10 cellular contexts compared by ENCODE assay signal in the genomic region with DNA sequence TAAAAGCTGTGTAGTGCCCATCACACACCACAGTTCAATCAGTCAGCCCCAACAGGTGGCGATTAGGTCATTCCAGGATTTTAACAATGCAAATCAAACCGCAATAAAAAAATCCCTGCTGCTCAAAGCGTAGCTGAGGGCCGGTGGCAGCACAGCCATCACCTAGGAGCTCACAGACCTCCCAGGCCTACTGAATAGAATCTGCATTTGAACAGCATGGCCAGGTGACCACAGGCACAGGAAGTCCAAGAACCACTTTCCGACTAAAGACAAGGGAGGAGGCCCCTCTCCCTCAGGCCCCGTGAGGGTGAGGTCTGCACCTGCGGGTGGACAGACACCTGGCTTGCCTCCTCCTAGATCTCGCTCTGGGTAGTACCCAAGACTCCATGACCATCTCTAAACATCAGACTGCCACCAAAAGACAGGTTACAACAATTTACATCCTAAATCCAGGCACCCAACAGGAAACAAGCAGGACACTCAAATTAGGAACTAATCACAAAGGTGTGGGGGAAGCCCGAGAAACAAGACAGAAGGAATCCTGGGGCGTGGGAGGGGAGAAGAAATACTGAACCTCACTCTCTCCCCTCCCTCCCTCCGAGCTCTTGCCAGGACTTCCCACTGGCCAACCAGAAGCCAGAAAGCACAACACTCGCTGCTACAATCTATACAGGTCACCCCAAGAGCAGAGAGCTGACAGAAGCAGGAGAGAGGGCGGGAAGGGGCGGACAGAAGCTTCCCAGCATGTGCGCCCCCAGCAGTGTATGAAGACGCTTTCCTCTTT. TPM values are rescaled to one million over a fixed set of nuclear protein-coding genes. Genes with fewer than 3 reads are reported as not detected.
DNase-seq lines count a peak whose midpoint lies in the region; ATAC-seq, FAIRE-seq and TF ChIP-seq lines count a peak whose summit lies in the region.
"Had no signal": no experiment of that assay in that cellular context is flagged by ENCODE, and none has a peak within 500 bp of the region (broad histone marks: within the 10 kb centered on the region; RNA-seq: fewer than 3 reads in every experiment).

No MANE protein-coding gene starts in this region.

- no peaks in the 10 kb centered on the region for H4K20me1 ChIP-seq in GM12878 (ENCODE audit: control insufficient read depth, insufficient read depth)

- no peak overlapping the region for H2AFZ ChIP-seq in GM12878 (ENCODE audit: control insufficient read depth, low read depth, low read length)

- no TSS peak for BruUV-seq in GM12878 (replicated peaks; lab: Mats Ljungman, UMichigan)

- peaks cover 4% of the 10 kb centered on the region for H3K79me2 ChIP-seq in GM12878 (ENCODE audit: control insufficient read depth, insufficient read depth, low read length)

- no peak for TF ChIP-seq RAD21 in GM12878 (IDR thresholded peaks at IDR 0.05; ENCODE audit: insufficient read depth, low read depth, low read length)

- WGBS in GM12878 (ENCODE audit: insufficient coverage, insufficient replicate concordance, low lambda C conversion rate, missing lambda C conversion rate): 35% methylated on average over 16 of the region's 16 CpGs

- H3K4me1 ChIP-seq in GM12878 (ENCODE audit: control insufficient read depth, insufficient read depth, low read length) (peaks cover 37% of the 10 kb centered on the region), rectal smooth muscle tissue (ENCODE audit: control insufficient read depth, insufficient read depth, low read length) (peaks cover 5% of the 10 kb centered on the region)

- CTCF ChIA-PET in GM12878 (lab: Yijun Ruan, JAX): interaction anchor here (0.9 to 1.2 kb wide), 5 partner anchors 8 to 115 kb away, joined by 3 to 5 read pairs (median 4); no protein-coding TSS in a partner anchor

- H3K9ac ChIP-seq in GM12878 (ENCODE audit: control insufficient read depth, insufficient read depth, low read length) (no peak overlapping the region), rectal smooth muscle tissue (ENCODE audit: low read length) (no peak overlapping the region)

- RAD21 ChIA-PET in GM12878 (lab: Charles Lee; ENCODE audit: unreplicated experiment): interaction anchor here (0.7 to 1.3 kb wide), 6 partner anchors 40 to 136 kb away, joined by 3 to 5 read pairs (median 3); no protein-coding TSS in a partner anchor

- POLR2A ChIA-PET in GM12878 (lab: Charles Lee): interaction anchor here (0.5 to 1.9 kb wide), 7 partner anchors 9 to 115 kb away, joined by 3 to 8 read pairs (median 3); no protein-coding TSS in a partner anchor

- H3K4me2 ChIP-seq in GM12878 (ENCODE audit: control insufficient read depth, insufficient read depth): peak overlapping the region; percentile 23; the same call in 1 of the 2 replicates

- intact Hi-C loops in GM12878 (cut with micrococcal nuclease; ENCODE audit: unreplicated experiment): loop anchor here (5.0 kb wide), 1 partner anchor 68 kb away; no protein-coding TSS in a partner anchor

- ATAC-seq in GM19023 (IDR thresholded peaks at IDR 0.05; ENCODE audit: unreplicated experiment) (peak; percentile 58), HG02970 (IDR thresholded peaks at IDR 0.05; ENCODE audit: low FRiP score, unreplicated experiment) (peak; percentile 46), GM12878 (peak; percentile 67), GM18517 (IDR thresholded peaks at IDR 0.05; ENCODE audit: unreplicated experiment) (no peak), GM21390 (IDR thresholded peaks at IDR 0.05; ENCODE audit: unreplicated experiment) (no peak)
- ATAC-seq: left lung had no signal

- H3K36me3 ChIP-seq in GM12878 (ENCODE audit: control insufficient read depth in 2 of 2, insufficient read depth in 2 of 2, low read length in 1 of 2) (no peaks in the 10 kb centered on the region), rectal smooth muscle tissue (ENCODE audit: control insufficient read depth, insufficient read depth, low read length) (no peaks in the 10 kb centered on the region)
- H3K36me3 ChIP-seq: left lung had no signal

- no peak for TF ChIP-seq POLR2A in GM12878 (IDR thresholded peaks at IDR 0.05; ENCODE audit: low read depth, low read length)

- in situ Hi-C loops in GM12878 (cut with MboI): no loop called here

- TF ChIP-seq CTCF in GM12878 (IDR thresholded peaks at IDR 0.05 in 2 of 3, conservative IDR thresholded peaks at IDR 0.05 in 1 of 3; ENCODE audit: control insufficient read depth in 2 of 3, extremely low read depth in 1 of 3, insufficient read depth in 1 of 3, low read depth in 3 of 3, low read length in 3 of 3): no peak

- H3K27me3 ChIP-seq in GM12878 (replicated peaks in 1 of 2; ENCODE audit: control insufficient read depth in 2 of 2, insufficient read depth in 2 of 2, low read length in 1 of 2) (no peaks in the 10 kb centered on the region), rectal smooth muscle tissue (ENCODE audit: control insufficient read depth, insufficient read depth, low read length) (no peaks in the 10 kb centered on the region)
- H3K27me3 ChIP-seq: left lung had no signal

- SMC1A ChIA-PET in GM12878 (lab: Charles Lee; ENCODE audit: uncharacterized antibody, unreplicated experiment): interaction anchor here (0.6 to 2.4 kb wide), 11 partner anchors 11 to 114 kb away, joined by 3 to 8 read pairs (median 3); no protein-coding TSS in a partner anchor

- H3K9me3 ChIP-seq in GM12878 (replicated peaks; ENCODE audit: control insufficient read depth, insufficient read depth, low read length): no peaks in the 10 kb centered on the region
- H3K9me3 ChIP-seq: left lung had no signal

- no peak overlapping the region for H3K4me3 ChIP-seq in GM12878
- no peak overlapping the region for H3K4me3 ChIP-seq in rectal smooth muscle tissue (ENCODE audit: low read length)
- H3K4me3 ChIP-seq: left lung had no signal

- peak; percentile 27 for FAIRE-seq in GM12878 (lab: Jason Lieb, UNC)
- no peak for FAIRE-seq in RCC 7860 (lab: Jason Lieb, UNC)
- FAIRE-seq: colon had no signal

- peak; percentile 49 for DNase-seq in GM12878 (ENCODE audit: low read depth, low spot score)
- DNase-seq in activated naive CD4-positive, alpha-beta T cell treated with Interleukin-2 at 50 U/mL for 16 hours: no peak
- no peak for DNase-seq in RCC 7860 (ENCODE audit: low spot score)
- DNase-seq: left lung had no signal

- H3K27ac ChIP-seq in GM12878 (ENCODE audit: control insufficient read depth, insufficient read depth) (no peak overlapping the region), rectal smooth muscle tissue (ENCODE audit: low read depth, low read length) (peak overlapping the region; percentile 46)

- no peak for TF ChIP-seq EP300 in GM12878 (IDR thresholded peaks at IDR 0.05; ENCODE audit: borderline replicate concordance in 1 of 2, control insufficient read depth in 1 of 2, low read depth in 2 of 2, low read length in 2 of 2)

TF ChIP-seq in GM12878, 131 proteins besides CTCF, POLR2A, EP300 and RAD21 (continues in another document):
- no peak for TF ChIP-seq NR2C2 (IDR thresholded peaks at IDR 0.05; ENCODE audit: borderline replicate concordance, control insufficient read depth, insufficient read length, low read depth)
- TF ChIP-seq TCF3 (IDR thresholded peaks at IDR 0.05; ENCODE audit: borderline replicate concordance, insufficient read depth, low read depth, low read length): peak; percentile 61; the same call in 1 of the 2 replicates
- TF ChIP-seq MEF2B (IDR thresholded peaks at IDR 0.05; ENCODE audit: partially characterized antibody, poor library complexity, severe bottlenecking): no peak
- TF ChIP-seq, protein P1, sequence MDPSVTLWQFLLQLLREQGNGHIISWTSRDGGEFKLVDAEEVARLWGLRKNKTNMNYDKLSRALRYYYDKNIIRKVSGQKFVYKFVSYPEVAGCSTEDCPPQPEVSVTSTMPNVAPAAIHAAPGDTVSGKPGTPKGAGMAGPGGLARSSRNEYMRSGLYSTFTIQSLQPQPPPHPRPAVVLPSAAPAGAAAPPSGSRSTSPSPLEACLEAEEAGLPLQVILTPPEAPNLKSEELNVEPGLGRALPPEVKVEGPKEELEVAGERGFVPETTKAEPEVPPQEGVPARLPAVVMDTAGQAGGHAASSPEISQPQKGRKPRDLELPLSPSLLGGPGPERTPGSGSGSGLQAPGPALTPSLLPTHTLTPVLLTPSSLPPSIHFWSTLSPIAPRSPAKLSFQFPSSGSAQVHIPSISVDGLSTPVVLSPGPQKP (IDR thresholded peaks at IDR 0.05; ENCODE audit: low read depth, low read length): no peak
- TF ChIP-seq, protein P2, sequence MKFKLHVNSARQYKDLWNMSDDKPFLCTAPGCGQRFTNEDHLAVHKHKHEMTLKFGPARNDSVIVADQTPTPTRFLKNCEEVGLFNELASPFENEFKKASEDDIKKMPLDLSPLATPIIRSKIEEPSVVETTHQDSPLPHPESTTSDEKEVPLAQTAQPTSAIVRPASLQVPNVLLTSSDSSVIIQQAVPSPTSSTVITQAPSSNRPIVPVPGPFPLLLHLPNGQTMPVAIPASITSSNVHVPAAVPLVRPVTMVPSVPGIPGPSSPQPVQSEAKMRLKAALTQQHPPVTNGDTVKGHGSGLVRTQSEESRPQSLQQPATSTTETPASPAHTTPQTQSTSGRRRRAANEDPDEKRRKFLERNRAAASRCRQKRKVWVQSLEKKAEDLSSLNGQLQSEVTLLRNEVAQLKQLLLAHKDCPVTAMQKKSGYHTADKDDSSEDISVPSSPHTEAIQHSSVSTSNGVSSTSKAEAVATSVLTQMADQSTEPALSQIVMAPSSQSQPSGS (IDR thresholded peaks at IDR 0.05; ENCODE audit: low read length): peak; percentile 78
- TF ChIP-seq RBBP5 (conservative IDR thresholded peaks at IDR 0.05): no peak
- TF ChIP-seq IKZF2 (IDR thresholded peaks at IDR 0.05): peak; percentile 27 to 42; a peak in 2 of 4 replicates
- peak; percentile 56 for TF ChIP-seq JUNB (IDR thresholded peaks at IDR 0.05)
- 0 out of 2 replicates have a peak, but pooled peaks have one; percentile 27 for TF ChIP-seq GATAD2B (conservative IDR thresholded peaks at IDR 0.05; ENCODE audit: low read depth)
- TF ChIP-seq ZNF217 (IDR thresholded peaks at IDR 0.05): no peak

RNA-seq across cellular contexts. Expression of a gene that starts 19.2 kb away (rescaled TPM):
- 23.6 and 23.7 TPM in 2 replicates for total RNA-seq in GM12878 (2013; cell fraction: nucleolus; rRNA removed)
- total RNA-seq in GM12878 (2014; rRNA removed): 8.0 and 8.6 TPM in 2 replicates
- total RNA-seq in GM12878 (2014; rRNA removed; fragmentation: Illumina TruSeq; extraction: Trizol): 15.5 and 16.6 TPM in 2 replicates
- 42.1 and 42.8 TPM in 2 replicates for total RNA-seq in GM12878 (2021)
- polyA plus RNA-seq in GM12878 (2011; ENCODE audit: low read depth): 8.9 TPM
- 26.8 and 51.8 TPM in 2 replicates for polyA plus RNA-seq in GM12878 (2011; rRNA removed)
- 40.7 and 58.1 TPM in 2 replicates for polyA plus RNA-seq in GM12878 (2011; cell fraction: cytosol; rRNA removed)
- polyA plus RNA-seq in GM12878 (2011; cell fraction: nucleus; rRNA removed): 29.2 and 33.1 TPM in 2 replicates
- 15.2 and 16.0 TPM in 2 replicates for polyA plus RNA-seq in GM12878 (2012)
- polyA plus RNA-seq in GM12878 (2014; fragmentation: Illumina TruSeq; extraction: Trizol): 13.0 and 31.2 TPM in 2 replicates
- polyA plus RNA-seq in GM12878 (2014; fragmentation: Nextera tagmentation; extraction: Ambion mirVana): 1 to 10 TPM; 1.9 to 3.0 TPM
- polyA plus RNA-seq in GM12878 (2014; rRNA removed): 34.5 and 34.9 TPM in 2 replicates
- 1 to 10 TPM; 3.4 to 4.1 TPM for polyA plus RNA-seq in GM12878 (2016; fragmentation: Nextera tagmentation; extraction: Ambion mirVana)
- polyA minus RNA-seq in GM12878 (2011; rRNA and poly(A)+ RNA removed): 72.4 and 89.6 TPM in 2 replicates
- polyA minus RNA-seq in GM12878 (2011; cell fraction: cytosol; rRNA and poly(A)+ RNA removed): 21.6 and 25.6 TPM in 2 replicates
- 8.6 and 17.8 TPM in 2 replicates for polyA minus RNA-seq in GM12878 (2011; cell fraction: nucleus; rRNA and poly(A)+ RNA removed)

Comparison
In these comparisons a context has a peak if more than half of its experiments do, and no peak if none do; other contexts are left out.
1. ATAC-seq: peak in GM19023 (single experiment), HG02970 (single experiment) and GM12878 (single experiment); none in GM18517 (single experiment) and GM21390 (single experiment).